ENCODE assay signal across 8 cellular contexts in the genomic region with DNA sequence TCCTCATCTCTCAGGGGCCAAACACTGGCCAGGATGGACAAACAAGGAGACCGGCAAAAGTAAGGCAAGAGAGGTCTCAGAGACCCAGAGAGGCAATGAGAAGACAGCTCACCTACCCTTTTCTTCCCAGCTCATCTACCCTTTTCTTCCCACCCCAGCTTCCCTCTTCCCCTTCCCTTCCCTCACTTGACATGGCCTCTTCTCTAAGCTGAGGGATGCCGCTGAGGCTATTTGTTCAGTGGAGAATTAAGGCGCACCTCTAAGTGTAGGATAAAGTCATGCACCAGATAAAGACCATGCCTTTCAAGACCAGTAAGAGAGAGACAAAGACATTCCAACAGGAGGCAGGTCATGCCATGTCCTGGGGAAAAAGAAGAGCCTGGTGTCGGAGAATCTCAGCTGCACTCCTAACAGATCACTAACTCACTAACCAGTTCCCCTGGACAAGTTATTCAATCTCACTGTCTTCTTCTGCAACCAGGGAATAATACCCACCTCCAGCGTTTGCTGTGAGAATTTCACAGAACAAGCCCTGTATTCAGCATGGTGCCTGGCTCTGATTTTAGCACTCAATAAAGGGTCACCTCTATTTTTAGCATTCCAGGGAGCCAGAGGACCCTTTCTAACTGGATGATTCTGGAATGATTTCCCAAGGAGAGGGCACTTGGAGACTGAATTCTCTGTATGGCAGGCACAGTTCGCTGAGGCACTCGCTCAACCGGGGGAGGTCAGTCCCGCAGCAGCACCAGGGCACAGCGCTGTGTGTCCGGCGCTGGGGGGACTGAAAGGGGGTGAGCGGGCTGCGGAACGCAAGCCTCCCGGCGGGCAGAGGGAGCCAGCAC. TPM values are rescaled to one million over a fixed set of nuclear protein-coding genes. Genes with fewer than 3 reads are reported as not detected.
DNase-seq lines count a peak whose midpoint lies in the region; ATAC-seq and TF ChIP-seq lines count a peak whose summit lies in the region.

No MANE protein-coding gene starts in this region.

- peak overlapping the region; percentile 70 for H3K4me3 Mint-ChIP-seq in activated T-helper 2 cell treated with anti-CD3 and anti-CD28 coated beads, Interferon-gamma antibody, Interleukin-2, Interleukin-4, amounts not matched to agents 10 μg/mL and 5 μg/mL and 100 μg/mL, durations not matched to agents 14 hours and 24 hours and 36 hours (ENCODE audit: low read depth)

- H3K27ac ChIP-seq in stomach: peak overlapping the region; percentile 98 to 100 (median 99)

- no peak for TF ChIP-seq CTCF in stomach (IDR thresholded peaks at IDR 0.05)

- H3K4me3 ChIP-seq in stomach: peak overlapping the region; percentile 72 to 97 (median 85)

- H3K27me3 ChIP-seq in stomach: no peaks in the 10 kb centered on the region

- no peaks in the 10 kb centered on the region for H3K9me3 ChIP-seq in stomach

- TF ChIP-seq POLR2A in stomach (IDR thresholded peaks at IDR 0.05): no peak

- H3K9me3 Mint-ChIP-seq in activated T-helper 2 cell treated with anti-CD3 and anti-CD28 coated beads, Interferon-gamma antibody, Interleukin-2, Interleukin-4, amounts not matched to agents 10 μg/mL and 5 μg/mL and 100 μg/mL, durations not matched to agents 14 hours and 24 hours and 36 hours: no peaks in the 10 kb centered on the region

- 20 to 29% (median 22%) methylated on average over 17 of the region's 17 CpGs for WGBS in stomach, 5 donors

- intact Hi-C loops in activated T-helper 2 cell treated with anti-CD3 and anti-CD28 coated beads, Interferon-gamma antibody, Interleukin-2, Interleukin-4, amounts not matched to agents 10 μg/mL and 5 μg/mL and 100 μg/mL, durations not matched to agents 14 hours and 24 hours and 36 hours (cut with micrococcal nuclease): loop anchor here (1.0 to 10.0 kb wide), 11 partner anchors 23 to 687 kb away; partner anchors contain the start of genes BABAM2, MRPL33 and RBKS
- intact Hi-C loops in stomach (cut with DNase I; ENCODE audit: low total_unique reads): no loop called here

- H3K4me1 ChIP-seq in stomach: peaks cover 8 to 24% (median 14%) of the 10 kb centered on the region in 4 donors

- DNase-seq in NCI-H345 (lab: John Stamatoyannopoulos, UW): peak; percentile 32
- DNase-seq in NCI-H345 treated with DMSO at 0.1 percent for 48 hours (lab: John Stamatoyannopoulos, UW; ENCODE audit: unreplicated experiment): no peak
- no peak for DNase-seq in activated T-helper 2 cell treated with anti-CD3 and anti-CD28 coated beads, Interferon-gamma antibody, Interleukin-2, Interleukin-4, amounts not matched to agents 10 μg/mL and 5 μg/mL and 100 μg/mL, durations not matched to agents 14 hours and 24 hours and 36 hours (ENCODE audit: low spot score)
- peak; percentile 50 for DNase-seq in inferior parietal cortex (ENCODE audit: extremely low spot score)
- no peak for DNase-seq in stomach
- DNase-seq in NCI-H1048 (lab: John Stamatoyannopoulos, UW): no peak

- H3K36me3 Mint-ChIP-seq in activated T-helper 2 cell treated with anti-CD3 and anti-CD28 coated beads, Interferon-gamma antibody, Interleukin-2, Interleukin-4, amounts not matched to agents 10 μg/mL and 5 μg/mL and 100 μg/mL, durations not matched to agents 14 hours and 24 hours and 36 hours (ENCODE audit: low read depth): peaks cover 3% of the 10 kb centered on the region

- H3K27me3 Mint-ChIP-seq in activated T-helper 2 cell treated with anti-CD3 and anti-CD28 coated beads, Interferon-gamma antibody, Interleukin-2, Interleukin-4, amounts not matched to agents 10 μg/mL and 5 μg/mL and 100 μg/mL, durations not matched to agents 14 hours and 24 hours and 36 hours (ENCODE audit: low read depth): no peaks in the 10 kb centered on the region

- ATAC-seq in GM21825 (IDR thresholded peaks at IDR 0.05; ENCODE audit: unreplicated experiment): no peak
- no peak for ATAC-seq in HG03571 (IDR thresholded peaks at IDR 0.05; ENCODE audit: unreplicated experiment)

- no peak for TF ChIP-seq EP300 in stomach (IDR thresholded peaks at IDR 0.05)

- H3K36me3 ChIP-seq in stomach: peaks cover 0 to 3% (median 0%) of the 10 kb centered on the region in 4 donors

- peak overlapping the region; percentile 88 for H3K27ac Mint-ChIP-seq in activated T-helper 2 cell treated with anti-CD3 and anti-CD28 coated beads, Interferon-gamma antibody, Interleukin-2, Interleukin-4, amounts not matched to agents 10 μg/mL and 5 μg/mL and 100 μg/mL, durations not matched to agents 14 hours and 24 hours and 36 hours

- peaks cover 36% of the 10 kb centered on the region for H3K4me1 Mint-ChIP-seq in activated T-helper 2 cell treated with anti-CD3 and anti-CD28 coated beads, Interferon-gamma antibody, Interleukin-2, Interleukin-4, amounts not matched to agents 10 μg/mL and 5 μg/mL and 100 μg/mL, durations not matched to agents 14 hours and 24 hours and 36 hours (ENCODE audit: low read depth)

RNA-seq across cellular contexts. Expression of gene FOSL2, which starts 3.0 kb away (rescaled TPM):
- 146 and 156 TPM in 2 replicates for total RNA-seq in activated T-helper 2 cell treated with anti-CD3 and anti-CD28 coated beads, Interferon-gamma antibody, Interleukin-2, Interleukin-4, amounts not matched to agents 10 μg/mL and 5 μg/mL and 100 μg/mL, durations not matched to agents 14 hours and 24 hours and 36 hours
- 100 to 1,000 TPM in 3 of 5 donors, 10 to 100 TPM in 2; 50.1 to 227 (median 113) TPM for total RNA-seq in stomach
- 10 to 100 TPM; 24.4 to 40.8 (median 27.6) TPM for polyA plus RNA-seq in stomach

Comparison
In these comparisons a context has a peak if more than half of its experiments do, and no peak if none do; other contexts are left out.
1. DNase-seq: peak in NCI-H345 (single experiment) and inferior parietal cortex (single experiment); none in NCI-H345 treated with DMSO at 0.1 percent for 48 hours (single experiment), activated T-helper 2 cell treated with anti-CD3 and anti-CD28 coated beads, Interferon-gamma antibody, Interleukin-2, Interleukin-4, amounts not matched to agents 10 μg/mL and 5 μg/mL and 100 μg/mL, durations not matched to agents 14 hours and 24 hours and 36 hours (single experiment), stomach (single experiment) and NCI-H1048 (single experiment).